Comparison of ENCODE assay signal across 1 cellular context in genomic region chr12:1474567-1475153, GRCh38.
TF ChIP-seq lines count a peak whose summit lies in the region.

No MANE protein-coding gene starts in this region.

TF ChIP-seq in H1, 55 proteins besides CTCF, POLR2A, EP300 and RAD21 (continued from another document):
- peak; percentile 28 for TF ChIP-seq CHD7 (IDR thresholded peaks at IDR 0.05; ENCODE audit: insufficient replicate concordance, low read length)
- TF ChIP-seq SP4 (IDR thresholded peaks at IDR 0.05; ENCODE audit: low read length): no peak
- TF ChIP-seq CREB1 (IDR thresholded peaks at IDR 0.05): no peak
- TF ChIP-seq FOSL1 (IDR thresholded peaks at IDR 0.05; ENCODE audit: insufficient read depth, low read depth, low read length): no peak
- no peak for TF ChIP-seq ATF2 (IDR thresholded peaks at IDR 0.05; ENCODE audit: low read length)
TF ChIP-seq in H1: peak in this region for 3.
